ENCODE assay signal across 10 cellular contexts in the genomic region with DNA sequence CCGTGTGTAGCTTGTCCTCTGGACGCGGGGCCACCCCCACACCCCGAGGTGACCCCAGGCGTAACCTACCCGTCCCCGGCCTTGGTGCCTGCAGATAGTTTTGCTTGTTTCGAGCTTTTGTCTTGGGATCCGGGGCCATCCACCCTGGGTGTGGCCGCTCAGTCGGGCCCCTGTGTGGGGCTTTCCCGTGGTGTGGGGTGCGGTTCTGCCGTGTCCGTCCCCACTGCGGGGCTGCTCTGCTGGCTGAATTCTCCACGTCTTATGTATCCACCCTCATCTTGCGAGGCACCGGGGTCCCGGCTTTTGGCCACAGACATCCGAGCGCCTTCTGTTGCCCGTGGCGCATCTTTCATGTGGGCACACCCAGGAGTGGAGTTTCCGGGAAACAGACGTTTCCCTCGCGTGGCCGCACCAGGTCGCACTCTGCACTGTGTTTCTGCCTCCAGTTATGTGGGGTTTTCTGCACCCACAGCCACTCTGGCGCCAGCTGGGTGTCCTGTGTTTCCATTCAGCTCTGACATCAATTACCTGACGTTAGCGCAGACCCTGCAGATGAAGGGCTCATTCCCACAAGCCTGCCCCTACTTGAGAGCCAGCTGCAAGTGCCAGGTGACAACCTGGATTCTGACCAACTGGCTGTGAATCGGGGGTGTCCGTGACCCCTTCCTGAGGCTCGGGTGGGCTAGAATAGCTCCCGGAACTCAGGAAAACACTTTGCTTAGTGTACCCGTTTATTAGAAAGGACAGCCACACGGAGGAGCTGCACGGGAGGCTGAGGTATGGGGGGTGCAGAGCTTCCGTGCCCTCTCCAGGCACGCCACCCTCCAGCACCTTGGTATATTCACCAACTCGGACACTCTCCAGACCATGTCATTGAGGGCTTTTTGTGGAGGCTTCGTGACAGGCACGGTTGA.
DNase-seq lines count a peak whose midpoint lies in the region; ATAC-seq lines count a peak whose summit lies in the region.
"Had no signal": no experiment of that assay in that cellular context is flagged by ENCODE, and none has a peak within 500 bp of the region (broad histone marks: within the 10 kb centered on the region; RNA-seq: fewer than 3 reads in every experiment).

No MANE protein-coding gene starts in this region.

- peak overlapping the region; percentile 60 for H3K27ac Mint-ChIP-seq in activated naive CD4-positive, alpha-beta T cell treated with anti-CD3 and anti-CD28 coated beads, Interleukin-2, amount 10 ng/mL, durations not matched to agents 7 days and 5 days
- H3K27ac Mint-ChIP-seq in stimulated activated memory B cell treated with anti-CD40 and anti-IgM and Interleukin-4, amounts not matched to agents 10 μg/mL and 1 μg/mL and 100 μg/mL, for 72 hours: peak overlapping the region; percentile 39

- H3K9me3 ChIP-seq in right cardiac atrium (ENCODE audit: control insufficient read depth, low read length): no peaks in the 10 kb centered on the region

- H3K27ac ChIP-seq in right cardiac atrium (ENCODE audit: low read length): no peak overlapping the region
- H3K27ac ChIP-seq: coronary artery, esophagus muscularis mucosa had no signal

- peaks cover 6% of the 10 kb centered on the region for H3K9me3 Mint-ChIP-seq in activated naive CD4-positive, alpha-beta T cell treated with anti-CD3 and anti-CD28 coated beads, Interleukin-2, amount 10 ng/mL, durations not matched to agents 7 days and 5 days
- no peaks in the 10 kb centered on the region for H3K9me3 Mint-ChIP-seq in stimulated activated memory B cell treated with anti-CD40 and anti-IgM and Interleukin-4, amounts not matched to agents 10 μg/mL and 1 μg/mL and 100 μg/mL, for 72 hours

- peaks cover 21% of the 10 kb centered on the region for H3K27me3 Mint-ChIP-seq in activated naive CD4-positive, alpha-beta T cell treated with anti-CD3 and anti-CD28 coated beads, Interleukin-2, amount 10 ng/mL, durations not matched to agents 7 days and 5 days
- no peaks in the 10 kb centered on the region for H3K27me3 Mint-ChIP-seq in stimulated activated memory B cell treated with anti-CD40 and anti-IgM and Interleukin-4, amounts not matched to agents 10 μg/mL and 1 μg/mL and 100 μg/mL, for 72 hours

- CTCF ChIA-PET in activated naive CD4-positive, alpha-beta T cell treated with anti-CD3 and anti-CD28 coated beads, Interleukin-2, amount 10 ng/mL, durations not matched to agents 7 days and 5 days (lab: Charles Lee): interaction anchor here (1.0 to 1.4 kb wide), 4 partner anchors 12 to 66 kb away, joined by 3 to 6 read pairs (median 3); no protein-coding TSS in a partner anchor

- no peak overlapping the region for H3K4me3 Mint-ChIP-seq in activated naive CD4-positive, alpha-beta T cell treated with anti-CD3 and anti-CD28 coated beads, Interleukin-2, amount 10 ng/mL, durations not matched to agents 7 days and 5 days
- H3K4me3 Mint-ChIP-seq in stimulated activated memory B cell treated with anti-CD40 and anti-IgM and Interleukin-4, amounts not matched to agents 10 μg/mL and 1 μg/mL and 100 μg/mL, for 72 hours: no peak overlapping the region

- intact Hi-C loops in right cardiac atrium (cut with DNase I): no loop called here

- H3K27me3 ChIP-seq in right cardiac atrium (ENCODE audit: control insufficient read depth, insufficient read depth): no peaks in the 10 kb centered on the region

- peak; percentile 60 for DNase-seq in activated naive CD4-positive, alpha-beta T cell treated with anti-CD3 and anti-CD28 coated beads, Interleukin-2, amount 10 ng/mL, durations not matched to agents 7 days and 5 days
- DNase-seq in activated naive CD4-positive, alpha-beta T cell treated with anti-CD3 and anti-CD28 coated beads, Interleukin-2, amount 50 U/mL, for 16 hours: no peak
- DNase-seq in NCI-H69 (lab: John Stamatoyannopoulos, UW): peak; percentile 6
- DNase-seq in right cardiac atrium: peak in 2 of 3 donors; percentile 24 to 36
- DNase-seq in NCI-H446 (lab: John Stamatoyannopoulos, UW): no peak
- no peak for DNase-seq in NCI-H526 (lab: John Stamatoyannopoulos, UW)
- no peak for DNase-seq in kidney glomerular epithelial cell (lab: John Stamatoyannopoulos, UW)

- peaks cover 17% of the 10 kb centered on the region for H3K4me1 Mint-ChIP-seq in activated naive CD4-positive, alpha-beta T cell treated with anti-CD3 and anti-CD28 coated beads, Interleukin-2, amount 10 ng/mL, durations not matched to agents 7 days and 5 days
- peaks cover 57% of the 10 kb centered on the region for H3K4me1 Mint-ChIP-seq in stimulated activated memory B cell treated with anti-CD40 and anti-IgM and Interleukin-4, amounts not matched to agents 10 μg/mL and 1 μg/mL and 100 μg/mL, for 72 hours

- H3K4me1 ChIP-seq in right cardiac atrium (ENCODE audit: control insufficient read depth, insufficient read depth, low read length): no peaks in the 10 kb centered on the region
- H3K4me1 ChIP-seq: esophagus muscularis mucosa had no signal

- no peak for ATAC-seq in right cardiac atrium
- peak; percentile 10 for ATAC-seq in stimulated activated memory B cell treated with anti-CD40 and anti-IgM and Interleukin-4, amounts not matched to agents 10 μg/mL and 1 μg/mL and 100 μg/mL, for 72 hours

- peaks cover 2% of the 10 kb centered on the region for H3K36me3 Mint-ChIP-seq in activated naive CD4-positive, alpha-beta T cell treated with anti-CD3 and anti-CD28 coated beads, Interleukin-2, amount 10 ng/mL, durations not matched to agents 7 days and 5 days
- H3K36me3 Mint-ChIP-seq in stimulated activated memory B cell treated with anti-CD40 and anti-IgM and Interleukin-4, amounts not matched to agents 10 μg/mL and 1 μg/mL and 100 μg/mL, for 72 hours: peaks cover 20% of the 10 kb centered on the region

- H3K4me3 ChIP-seq in right cardiac atrium (ENCODE audit: low read length): no peak overlapping the region
- H3K4me3 ChIP-seq: coronary artery, esophagus muscularis mucosa had no signal

- 76% methylated on average over 45 of the region's 45 CpGs for WGBS in right cardiac atrium

Comparison
In these comparisons a context has a peak if more than half of its experiments do, and no peak if none do; other contexts are left out.
1. DNase-seq: peak in activated naive CD4-positive, alpha-beta T cell treated with anti-CD3 and anti-CD28 coated beads, Interleukin-2, amount 10 ng/mL, durations not matched to agents 7 days and 5 days (single experiment), NCI-H69 (single experiment) and right cardiac atrium (2 of 3); none in activated naive CD4-positive, alpha-beta T cell treated with anti-CD3 and anti-CD28 coated beads, Interleukin-2, amount 50 U/mL, for 16 hours (single experiment), NCI-H446 (0 of 2), NCI-H526 (0 of 2) and kidney glomerular epithelial cell (single experiment).